Comparison of ENCODE assay signal across 8 cellular contexts in genomic region chr1:37807220-37807554, GRCh38. TPM values are rescaled to one million over a fixed set of nuclear protein-coding genes. Genes with fewer than 3 reads are reported as not detected.
DNase-seq lines count a peak whose midpoint lies in the region; ATAC-seq and TF ChIP-seq lines count a peak whose summit lies in the region.

No MANE protein-coding gene starts in this region.

- peaks cover 8 to 9% of the 10 kb centered on the region in 2 donors for H3K36me3 Mint-ChIP-seq in naive B cell

- H3K4me3 ChIP-seq in AG10803 (ENCODE audit: low read length): peak overlapping the region; percentile 80
- peak overlapping the region; percentile 65 for H3K4me3 ChIP-seq in Jurkat, Clone E6-1 (ENCODE audit: low read length)
- H3K4me3 ChIP-seq in choroid plexus epithelial cell (ENCODE audit: low read depth, low read length): peak overlapping the region; percentile 89

- peak overlapping the region; percentile 82 to 96 (median 90) for H3K4me3 Mint-ChIP-seq in naive B cell

- no peaks in the 10 kb centered on the region for H3K27me3 Mint-ChIP-seq in naive B cell

- peak overlapping the region; percentile 44 to 98 (median 74) for H3K27ac Mint-ChIP-seq in naive B cell

- no peaks in the 10 kb centered on the region for H3K9me3 Mint-ChIP-seq in naive B cell

- ATAC-seq in naive B cell (ENCODE audit: low read depth in 2 of 2) (no peak), HG03045 (IDR thresholded peaks at IDR 0.05; ENCODE audit: unreplicated experiment) (no peak), GM18498 (IDR thresholded peaks at IDR 0.05; ENCODE audit: unreplicated experiment) (no peak)

- TF ChIP-seq CTCF in AG10803 (conservative IDR thresholded peaks at IDR 0.05; ENCODE audit: low read length) (no peak), choroid plexus epithelial cell (conservative IDR thresholded peaks at IDR 0.05; ENCODE audit: low read depth, low read length) (no peak)

- peaks cover 26 to 46% (median 43%) of the 10 kb centered on the region in 3 donors for H3K4me1 Mint-ChIP-seq in naive B cell

- DNase-seq in AG10803 (ENCODE audit: low read depth) (no peak), choroid plexus epithelial cell (ENCODE audit: low read depth) (no peak), naive B cell (no peak), AG20443 (ENCODE audit: low spot score) (no peak)
- no peak for DNase-seq in Jurkat, Clone E6-1 (ENCODE audit: low read depth, low spot score)
- no peak for DNase-seq in stimulated activated CD4-positive, alpha-beta T cell treated with anti-CD3 and anti-CD28 coated beads, Interleukin-15, amount 100 ng/mL, for 24 hours

RNA-seq across cellular contexts. Expression of gene C1orf122, which starts 0.4 kb away (rescaled TPM):
- 34.3 TPM for polyA plus RNA-seq in Jurkat, Clone E6-1 (2012; ENCODE audit: insufficient read depth, insufficient read length)
- polyA plus RNA-seq in naive B cell (ENCODE audit: low read depth in 6 of 6): 10 to 100 TPM; 23.3 to 32.1 (median 26.7) TPM

RNA-seq across cellular contexts. Expression of gene YRDC, which starts 0.8 kb away (rescaled TPM):
- 44.4 TPM for polyA plus RNA-seq in Jurkat, Clone E6-1 (2012; ENCODE audit: insufficient read depth, insufficient read length)
- 10 to 100 TPM; 21.3 to 52.0 (median 29.6) TPM for polyA plus RNA-seq in naive B cell (ENCODE audit: low read depth in 6 of 6)

RNA-seq across cellular contexts. Expression of gene MANEAL, which starts 13.5 kb away (rescaled TPM):
- polyA plus RNA-seq in Jurkat, Clone E6-1 (2012; ENCODE audit: insufficient read depth, insufficient read length): 14.7 TPM
- 1 to 10 TPM; 1.4 to 4.7 (median 3.0) TPM for polyA plus RNA-seq in naive B cell (ENCODE audit: low read depth in 6 of 6)

RNA-seq across cellular contexts. Expression of gene EPHA10, which starts 42.3 kb away (rescaled TPM):
- 7.3 TPM for polyA plus RNA-seq in Jurkat, Clone E6-1 (2012; ENCODE audit: insufficient read depth, insufficient read length)
- not detected for polyA plus RNA-seq in naive B cell (ENCODE audit: low read depth in 6 of 6)

RNA-seq across cellular contexts. Expression of gene MTF1, which starts 52.2 kb away (rescaled TPM):
- polyA plus RNA-seq in Jurkat, Clone E6-1 (2012; ENCODE audit: insufficient read depth, insufficient read length): 7.3 TPM
- 10 to 100 TPM in 5 of 6 donors, 1 to 10 TPM in 1; 8.7 to 29.9 (median 25.2) TPM for polyA plus RNA-seq in naive B cell (ENCODE audit: low read depth in 6 of 6)
